In genomic region chr14:101961011-101961721, GRCh38 we compare ENCODE assay signal across 1 cellular context.
A peak's percentile ranks its signal among the peaks of the same experiment; 100 is the strongest.
TF ChIP-seq lines count a peak whose summit lies in the region.

No MANE protein-coding gene starts in this region.

TF ChIP-seq in HepG2, 621 proteins besides CTCF, POLR2A, EP300 and RAD21 (continued from another document and continues in another):
- TF ChIP-seq ZNF512 (CRISPR knock-in tag; IDR thresholded peaks at IDR 0.05) (no peak), SKIL (CRISPR knock-in tag; IDR thresholded peaks at IDR 0.05; ENCODE audit: borderline replicate concordance) (no peak), JUND (CRISPR knock-in tag; IDR thresholded peaks at IDR 0.05) (no peak), TRAFD1 (CRISPR knock-in tag; IDR thresholded peaks at IDR 0.05; ENCODE audit: borderline replicate concordance) (peak; percentile 60; the same call in 1 of the 2 replicates), CREB3 (CRISPR knock-in tag; IDR thresholded peaks at IDR 0.05) (no peak), NFIC (IDR thresholded peaks at IDR 0.05; ENCODE audit: low read length) (no peak), NAIF1 (CRISPR knock-in tag; IDR thresholded peaks at IDR 0.05; ENCODE audit: borderline replicate concordance) (no peak), MAZ (IDR thresholded peaks at IDR 0.05; ENCODE audit: borderline replicate concordance, low read depth, low read length) (no peak), MAZ (CRISPR knock-in tag; IDR thresholded peaks at IDR 0.05; ENCODE audit: low read depth) (0 out of 2 replicates have a peak, but pooled peaks have one; percentile 31), BRF2 (CRISPR knock-in tag; IDR thresholded peaks at IDR 0.05) (no peak), MED8 (CRISPR knock-in tag; IDR thresholded peaks at IDR 0.05; ENCODE audit: insufficient replicate concordance) (no peak), TRIM22 (IDR thresholded peaks at IDR 0.05) (no peak), FOXP1 (IDR thresholded peaks at IDR 0.05) (no peak), FOXP1 (CRISPR knock-in tag; IDR thresholded peaks at IDR 0.05) (no peak), ZNF253 (CRISPR knock-in tag; IDR thresholded peaks at IDR 0.05; ENCODE audit: borderline replicate concordance) (0 out of 2 replicates have a peak, but pooled peaks have one; percentile 55), ADNP (CRISPR knock-in tag; IDR thresholded peaks at IDR 0.05) (no peak), RELA (CRISPR knock-in tag; IDR thresholded peaks at IDR 0.05) (no peak), ZNF317 (CRISPR knock-in tag; IDR thresholded peaks at IDR 0.05) (0 out of 2 replicates have a peak, but pooled peaks have one; percentile 45), ZNF572 (CRISPR knock-in tag; IDR thresholded peaks at IDR 0.05) (no peak), MXD1 (CRISPR knock-in tag; IDR thresholded peaks at IDR 0.05) (0 out of 2 replicates have a peak, but pooled peaks have one; percentile 49), SRY (CRISPR knock-in tag; IDR thresholded peaks at IDR 0.05) (no peak), HES4 (CRISPR knock-in tag; IDR thresholded peaks at IDR 0.05; ENCODE audit: borderline replicate concordance) (no peak), ZNF720 (CRISPR knock-in tag; IDR thresholded peaks at IDR 0.05) (no peak), RBAK (CRISPR knock-in tag; IDR thresholded peaks at IDR 0.05) (no peak), GATA4 (IDR thresholded peaks at IDR 0.05; ENCODE audit: borderline replicate concordance, low read depth) (no peak), WIZ (CRISPR knock-in tag; IDR thresholded peaks at IDR 0.05) (0 out of 2 replicates have a peak, but pooled peaks have one; percentile 62), BCLAF1 (IDR thresholded peaks at IDR 0.05) (no peak), ZNF562 (CRISPR knock-in tag; IDR thresholded peaks at IDR 0.05; ENCODE audit: borderline replicate concordance) (no peak), ZSCAN21 (CRISPR knock-in tag; IDR thresholded peaks at IDR 0.05; ENCODE audit: borderline replicate concordance) (0 out of 2 replicates have a peak, but pooled peaks have one; percentile 51), RNF219 (CRISPR knock-in tag; IDR thresholded peaks at IDR 0.05) (no peak), ZNF260 (CRISPR knock-in tag; IDR thresholded peaks at IDR 0.05; ENCODE audit: borderline replicate concordance, low read depth) (no peak), ZNF10 (CRISPR knock-in tag; IDR thresholded peaks at IDR 0.05; ENCODE audit: borderline replicate concordance, low read depth) (no peak), CHCHD3 (CRISPR knock-in tag; IDR thresholded peaks at IDR 0.05) (no peak), ZNF543 (CRISPR knock-in tag; IDR thresholded peaks at IDR 0.05) (no peak), ZNF777 (CRISPR knock-in tag; IDR thresholded peaks at IDR 0.05) (no peak), ARID3A (IDR thresholded peaks at IDR 0.05; ENCODE audit: low read depth, low read length) (no peak), ZNF484 (CRISPR knock-in tag; IDR thresholded peaks at IDR 0.05; ENCODE audit: borderline replicate concordance, low read depth) (no peak), ZNF292 (CRISPR knock-in tag; IDR thresholded peaks at IDR 0.05; ENCODE audit: borderline replicate concordance, low read depth) (no peak), FOXA3 (CRISPR knock-in tag; IDR thresholded peaks at IDR 0.05) (no peak), TFAP4 (IDR thresholded peaks at IDR 0.05; ENCODE audit: borderline replicate concordance, low read depth) (no peak; the same call in 1 of the 2 replicates), ZNF891 (CRISPR knock-in tag; IDR thresholded peaks at IDR 0.05) (no peak), ZBTB43 (CRISPR knock-in tag; conservative IDR thresholded peaks at IDR 0.05) (no peak), CREBL2 (CRISPR knock-in tag; IDR thresholded peaks at IDR 0.05; ENCODE audit: borderline replicate concordance) (no peak)
